In the genomic region with DNA sequence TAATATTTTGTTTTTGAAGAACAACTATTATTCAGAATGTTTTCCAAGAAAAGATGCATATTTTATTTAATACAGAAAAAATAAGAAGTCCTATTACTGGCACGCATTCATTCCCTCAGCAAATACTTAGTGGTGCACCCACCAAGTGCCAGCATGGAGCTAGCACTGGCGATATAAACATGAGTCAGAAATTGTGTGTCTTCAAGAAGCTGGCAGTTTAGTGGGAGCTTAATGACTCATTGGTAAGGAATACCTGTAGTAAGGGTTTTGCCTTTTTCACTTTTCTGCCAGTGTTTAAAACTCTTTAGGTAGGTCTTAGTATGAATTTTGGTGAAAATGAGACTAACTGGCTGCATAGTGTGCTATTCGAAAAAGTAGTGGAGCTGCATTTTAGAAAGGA, we compare ENCODE assay signal across 16 cellular contexts. TPM values are rescaled to one million over a fixed set of nuclear protein-coding genes. Genes with fewer than 3 reads are reported as not detected.
DNase-seq lines count a peak whose midpoint lies in the region; ATAC-seq and TF ChIP-seq lines count a peak whose summit lies in the region.
"Had no signal": no experiment of that assay in that cellular context is flagged by ENCODE, and none has a peak within 500 bp of the region (broad histone marks: within the 10 kb centered on the region; RNA-seq: fewer than 3 reads in every experiment).

No MANE protein-coding gene starts in this region.

- H2BK120ac ChIP-seq in IMR-90 (ENCODE audit: low read depth, low read length), result no peak overlapping the region

- TF ChIP-seq RAD21 in IMR-90 (IDR thresholded peaks at IDR 0.05; ENCODE audit: low read length), result no peak

- H3K4me3 ChIP-seq in IMR-90 (ENCODE audit: insufficient read depth, low read depth, low read length), result no peak overlapping the region
- no peak overlapping the region for H3K4me3 ChIP-seq in vagina
- H3K4me3 ChIP-seq: GM12878, tibial nerve had no signal

- no peaks in the 10 kb centered on the region for H3K27me3 ChIP-seq in IMR-90 (ENCODE audit: control insufficient read depth, insufficient read depth, low read length)
- no peaks in the 10 kb centered on the region for H3K27me3 ChIP-seq in vagina
- H3K27me3 ChIP-seq: tibial nerve had no signal

- POLR2A ChIA-PET in IMR-90 (lab: Charles Lee; ENCODE audit: unreplicated experiment), result no interaction called here

- peaks cover 19 to 24% of the 10 kb centered on the region in 2 experiments for H3K79me1 ChIP-seq in IMR-90 (ENCODE audit: low read depth in 1 of 2, low read length in 2 of 2)

- in situ Hi-C loops in IMR-90 (cut with MboI; ENCODE audit: low sequenced_read_pairs), result no loop called here

- DNase-seq in AG08396 (ENCODE audit: low spot score) (peak; percentile 40), IMR-90 (peak; percentile 78), astrocyte of the hippocampus (ENCODE audit: low read depth, low spot score) (peak; percentile 85), kidney tubule cell (ENCODE audit: low spot score) (peak; percentile 84), NCI-H1092 (lab: John Stamatoyannopoulos, UW) (no peak), vagina (ENCODE audit: extremely low spot score in 2 of 2) (no peak)
- DNase-seq: activated CD4-positive, alpha-beta T cell treated with anti-CD3 and anti-CD28 coated beads, Interleukin-2, amount 50 U/mL, for 4 hours; activated naive CD4-positive, alpha-beta T cell treated with anti-CD3 and anti-CD28 coated beads, Interleukin-2, amount 50 U/mL, for 16 hours; effector CD8-positive, alpha-beta T cell; left cardiac atrium; NCI-H510A had no signal

- intact Hi-C loops in IMR-90 (cut with micrococcal nuclease) (loop anchor here (10.0 kb wide), 2 partner anchors 418 to 508 kb away; partner anchors contain the start of genes AP4B1, DCLRE1B and RSBN1), vagina (cut with DNase I) (no loop called here)

- H3K9me3 ChIP-seq in IMR-90 (ENCODE audit: control insufficient read depth, insufficient read depth, low read length), result no peaks in the 10 kb centered on the region
- no peaks in the 10 kb centered on the region for H3K9me3 ChIP-seq in vagina
- H3K9me3 ChIP-seq: tibial nerve had no signal

- H3K14ac ChIP-seq in IMR-90 (replicated peaks; ENCODE audit: low read depth, low read length), result no peak overlapping the region

- CTCF ChIA-PET in IMR-90 (lab: Yijun Ruan, JAX), result no interaction called here

- no peak overlapping the region for H2AFZ ChIP-seq in IMR-90 (replicated peaks; ENCODE audit: low read length, poor library complexity)
- H2AFZ ChIP-seq: parathyroid adenoma had no signal

- H2AK9ac ChIP-seq in IMR-90 (replicated peaks; ENCODE audit: low read depth, low read length, poor library complexity), result no peak overlapping the region

- no peak overlapping the region for H4K91ac ChIP-seq in IMR-90 (ENCODE audit: insufficient read depth, low read depth, low read length)

- H3K4me2 ChIP-seq in IMR-90 (ENCODE audit: low read depth, low read length), result peak overlapping the region; percentile 20; the same call in 1 of the 2 replicates

- no CpG with 5 or more reads among the region's 3 CpGs for WGBS in IMR-90 (ENCODE audit: extremely low coverage in 2 of 2, insufficient read length in 1 of 2), 2 experiments

- H3K36me3 ChIP-seq in IMR-90 (ENCODE audit: control insufficient read depth, insufficient read depth, low read length) (no peaks in the 10 kb centered on the region), vagina (no peaks in the 10 kb centered on the region)
- H3K36me3 ChIP-seq: tibial nerve had no signal

- H3K56ac ChIP-seq in IMR-90 (ENCODE audit: extremely low read depth, insufficient read depth, low read length), result no peak overlapping the region

- dilution Hi-C loops in IMR-90 (cut with HindIII; ENCODE audit: low sequenced_read_pairs, unreplicated experiment), result no loop called here

- H3K9ac ChIP-seq in IMR-90 (ENCODE audit: low read depth, low read length), result no peak overlapping the region
- H3K9ac ChIP-seq: parathyroid adenoma had no signal

- H3K18ac ChIP-seq in IMR-90 (ENCODE audit: low read depth, low read length), result no peak overlapping the region

- TF ChIP-seq CTCF in IMR-90 (conservative IDR thresholded peaks at IDR 0.05; ENCODE audit: low read depth, low read length) (no peak), vagina (IDR thresholded peaks at IDR 0.05) (no peak)

- H2BK5ac ChIP-seq in IMR-90 (ENCODE audit: low read depth, low read length, poor library complexity, severe bottlenecking), result no peak overlapping the region

- H4K8ac ChIP-seq in IMR-90 (ENCODE audit: low read depth in 2 of 2, low read length in 2 of 2), result no peak overlapping the region

- H2AK5ac ChIP-seq in IMR-90 (ENCODE audit: low read depth, low read length), result no peak overlapping the region

- no peak overlapping the region for H2BK15ac ChIP-seq in IMR-90 (ENCODE audit: low read depth, low read length)

- H2BK20ac ChIP-seq in IMR-90 (ENCODE audit: low read depth, low read length), result no peak overlapping the region

- no peak overlapping the region for H3K27ac ChIP-seq in IMR-90 (ENCODE audit: insufficient read depth, low read length)
- H3K27ac ChIP-seq in vagina, result no peak overlapping the region
- H3K27ac ChIP-seq: parathyroid adenoma, tibial nerve had no signal

- ATAC-seq in IMR-90 (ENCODE audit: low read depth) (peak; percentile 64), GM18873 (IDR thresholded peaks at IDR 0.05; ENCODE audit: low FRiP score, unreplicated experiment) (no peak), GM18502 (IDR thresholded peaks at IDR 0.05; ENCODE audit: poor library complexity, unreplicated experiment) (no peak)
- ATAC-seq: GM12878 had no signal

- H4K5ac ChIP-seq in IMR-90 (ENCODE audit: low read depth, low read length), result no peak overlapping the region

- H4K20me1 ChIP-seq in IMR-90 (ENCODE audit: insufficient read depth, low read length), result peaks cover 2% of the 10 kb centered on the region; the same call in 1 of the 2 replicates

- no peaks in the 10 kb centered on the region; the same call in 1 of the 2 replicates for H3K9me1 ChIP-seq in IMR-90 (ENCODE audit: insufficient read depth, low read length)

- no peak overlapping the region for H3K4ac ChIP-seq in IMR-90 (ENCODE audit: low read depth, low read length)

- H3K4me1 ChIP-seq in IMR-90 (ENCODE audit: control insufficient read depth, insufficient read depth, low read length) (peaks cover 4% of the 10 kb centered on the region; the same call in 1 of the 2 replicates), vagina (peaks cover 37% of the 10 kb centered on the region)
- H3K4me1 ChIP-seq: parathyroid adenoma had no signal

- TF ChIP-seq POLR2A in IMR-90 (IDR thresholded peaks at IDR 0.05; ENCODE audit: low read depth, low read length), result no peak
- TF ChIP-seq POLR2A in vagina (IDR thresholded peaks at IDR 0.05), result no peak

- H3K23ac ChIP-seq in IMR-90 (ENCODE audit: low read depth, low read length), result no peak overlapping the region

- BruUV-seq in IMR-90 (replicated peaks; lab: Mats Ljungman, UMichigan), result no TSS peak

TF ChIP-seq in IMR-90, 13 proteins besides CTCF, POLR2A, EP300 and RAD21:
- TF ChIP-seq CEBPB (IDR thresholded peaks at IDR 0.05; ENCODE audit: low read depth, low read length) (no peak), CHD1 (IDR thresholded peaks at IDR 0.05; ENCODE audit: low read depth, low read length) (no peak), MAFK (IDR thresholded peaks at IDR 0.05; ENCODE audit: low read depth, low read length) (peak; percentile 55), FOS (IDR thresholded peaks at IDR 0.05; ENCODE audit: low read depth, low read length) (peak; percentile 73)

RNA-seq across cellular contexts. Expression of gene MAGI3, which starts 6.3 kb away (rescaled TPM):
- total RNA-seq in IMR-90 (2012; rRNA removed) (8.8 and 9.2 TPM in 2 replicates), vagina (18.4 TPM)
- polyA plus RNA-seq in IMR-90 (2012; rRNA removed), result 2.4 and 2.5 TPM in 2 replicates
- polyA plus RNA-seq in IMR-90 (2012; cell fraction: cytosol; rRNA removed), result 0.75 and 0.86 TPM in 2 replicates
- 1.2 and 4.5 TPM in 2 replicates for polyA plus RNA-seq in IMR-90 (2012; cell fraction: nucleus; rRNA removed; ENCODE audit: low replicate concordance)

Comparison
In these comparisons a context has a peak if more than half of its experiments do, and no peak if none do; other contexts are left out.
1. DNase-seq: peak in AG08396 (single experiment), IMR-90 (single experiment), astrocyte of the hippocampus (single experiment) and kidney tubule cell (single experiment); none in NCI-H1092 (single experiment) and vagina (0 of 2).